ENCODE assay signal across 15 cellular contexts in genomic region chr22:39947488-39948216, GRCh38. TPM values are rescaled to one million over a fixed set of nuclear protein-coding genes. Genes with fewer than 3 reads are reported as not detected.
A peak's percentile ranks its signal among the peaks of the same experiment; 100 is the strongest.
DNase-seq lines count a peak whose midpoint lies in the region; ATAC-seq and TF ChIP-seq lines count a peak whose summit lies in the region.
"Had no signal": no experiment of that assay in that cellular context is flagged by ENCODE, and none has a peak within 500 bp of the region (broad histone marks: within the 10 kb centered on the region; RNA-seq: fewer than 3 reads in every experiment).

No MANE protein-coding gene starts in this region.

- no peak overlapping the region for H2BK15ac ChIP-seq in mesendoderm (replicated peaks; ENCODE audit: low read depth)

- H3K79me2 ChIP-seq in mesendoderm (ENCODE audit: control insufficient read depth, insufficient read depth, low read length) = no peaks in the 10 kb centered on the region
- H3K79me2 ChIP-seq in MM.1S (ENCODE audit: low read length) = no peaks in the 10 kb centered on the region

- POLR2A ChIA-PET in CD8-positive, alpha-beta T cell (lab: Charles Lee) = interaction anchor here (1.2 to 1.7 kb wide), 2 partner anchors 10 to 19 kb away, joined by 5 read pairs; no protein-coding TSS in a partner anchor

- H3K4me1 Mint-ChIP-seq in CD8-positive, alpha-beta T cell (ENCODE audit: low read depth) = peaks cover 98% of the 10 kb centered on the region

- H3K56ac ChIP-seq in mesendoderm (ENCODE audit: low read length) = peak overlapping the region; percentile 50

- H3K4me3 Mint-ChIP-seq in CD8-positive, alpha-beta T cell = peak overlapping the region; percentile 66

- no peak overlapping the region for H4K8ac ChIP-seq in mesendoderm (ENCODE audit: low read depth, low read length)

- H3K27ac ChIP-seq in CD8-positive, alpha-beta T cell (ENCODE audit: low read depth, low read length) = peak overlapping the region; percentile 4
- no peak overlapping the region for H3K27ac ChIP-seq in mesendoderm (ENCODE audit: low read depth, low read length)
- no peak overlapping the region for H3K27ac ChIP-seq in MM.1S (ENCODE audit: low read length)
- H3K27ac ChIP-seq: foreskin keratinocyte, tibial artery had no signal

- CTCF ChIA-PET in CD8-positive, alpha-beta T cell (lab: Charles Lee) = interaction anchor here (0.7 to 2.0 kb wide), 7 partner anchors 9 to 413 kb away, joined by 3 to 9 read pairs (median 4); no protein-coding TSS in a partner anchor

- H3K79me1 ChIP-seq in mesendoderm (ENCODE audit: low read length) = no peaks in the 10 kb centered on the region

- H3K9ac ChIP-seq in mesendoderm (ENCODE audit: low read length) (no peak overlapping the region), MM.1S (ENCODE audit: low read length) (no peak overlapping the region)

- H3K9me2 ChIP-seq in MM.1S (replicated peaks; ENCODE audit: insufficient read depth, low read length) = no peaks in the 10 kb centered on the region

- no CpG with 5 or more reads among the region's 5 CpGs for WGBS in mesendoderm (ENCODE audit: extremely low coverage, insufficient coverage, low lambda C conversion rate)

- ATAC-seq in CD8-positive, alpha-beta T cell = no peak
- ATAC-seq in GM21447 (IDR thresholded peaks at IDR 0.05; ENCODE audit: unreplicated experiment) = no peak
- ATAC-seq: foreskin keratinocyte, SK-N-SH treated with all-trans-retinoic acid at 6 μM for 48 hours had no signal

- no peaks in the 10 kb centered on the region for H3K27me3 ChIP-seq in CD8-positive, alpha-beta T cell (ENCODE audit: insufficient read depth, low read length)
- H3K27me3 ChIP-seq in mesendoderm (ENCODE audit: insufficient read depth, low read length, poor library complexity) = no peaks in the 10 kb centered on the region
- H3K27me3 ChIP-seq in MM.1S (replicated peaks; ENCODE audit: insufficient read depth, low read length) = no peaks in the 10 kb centered on the region
- H3K27me3 ChIP-seq: dorsolateral prefrontal cortex had no signal

- H3K18ac ChIP-seq in mesendoderm (ENCODE audit: low read length) = no peak overlapping the region

- peaks cover 100% of the 10 kb centered on the region for H3K4me1 ChIP-seq in CD8-positive, alpha-beta T cell (ENCODE audit: insufficient read depth, low read length)
- peaks cover 16% of the 10 kb centered on the region for H3K4me1 ChIP-seq in mesendoderm (ENCODE audit: control insufficient read depth, low read depth, low read length)
- peaks cover 30% of the 10 kb centered on the region for H3K4me1 ChIP-seq in MM.1S (ENCODE audit: low read length)
- H3K4me1 ChIP-seq: foreskin keratinocyte, tibial artery had no signal

- H3K4ac ChIP-seq in mesendoderm (ENCODE audit: low read depth, low read length) = no peak overlapping the region

- H3K4me2 ChIP-seq in mesendoderm (ENCODE audit: low read length) = no peak overlapping the region
- H3K4me2 ChIP-seq in MM.1S (ENCODE audit: low read depth, low read length) = no peak overlapping the region

- no peaks in the 10 kb centered on the region for H3K9me3 ChIP-seq in CD8-positive, alpha-beta T cell (ENCODE audit: low read length)
- no peaks in the 10 kb centered on the region for H3K9me3 ChIP-seq in MM.1S (replicated peaks; ENCODE audit: insufficient read depth, low read length)
- H3K9me3 ChIP-seq: tibial artery had no signal

- H4K5ac ChIP-seq in mesendoderm (ENCODE audit: low read length) = no peak overlapping the region

- H2BK120ac ChIP-seq in mesendoderm (ENCODE audit: low read depth, low read length) = no peak overlapping the region

- H2BK5ac ChIP-seq in mesendoderm (ENCODE audit: low read length) = peak overlapping the region; percentile 14

- H3K9me3 Mint-ChIP-seq in CD8-positive, alpha-beta T cell = no peaks in the 10 kb centered on the region
- H3K9me3 Mint-ChIP-seq: nephron had no signal

- peaks cover 19% of the 10 kb centered on the region for H3K36me3 ChIP-seq in CD8-positive, alpha-beta T cell (ENCODE audit: insufficient read depth, low read length)
- H3K36me3 ChIP-seq in mesendoderm (ENCODE audit: control insufficient read depth, insufficient read depth, low read length) (no peaks in the 10 kb centered on the region), MM.1S (replicated peaks; ENCODE audit: insufficient read depth, low read length) (no peaks in the 10 kb centered on the region)
- H3K36me3 ChIP-seq: tibial artery had no signal

- no peaks in the 10 kb centered on the region for H4K20me1 ChIP-seq in MM.1S (ENCODE audit: insufficient read depth, low read length)

- no peak overlapping the region for H3K27ac Mint-ChIP-seq in CD8-positive, alpha-beta T cell

- no peak for DNase-seq in CD8-positive, alpha-beta T cell
- DNase-seq in DMS79 treated with DMSO at 0.1 percent for 48 hours (lab: John Stamatoyannopoulos, UW) = peak; percentile 82
- DNase-seq in SHP77 (lab: John Stamatoyannopoulos, UW) = peak; percentile 70
- DNase-seq in mesendoderm = no peak
- DNase-seq in MM.1S = no peak
- DNase-seq in T-helper 9 cell = no peak
- no peak for DNase-seq in NCI-H1930 (lab: John Stamatoyannopoulos, UW)
- DNase-seq: activated CD4-positive, alpha-beta T cell treated with anti-CD3 and anti-CD28 coated beads for 4 hours; foreskin keratinocyte; GOT3; tibial artery had no signal

- H3F3A ChIP-seq in MM.1S (ENCODE audit: insufficient read depth, low read length) = peaks cover 6% of the 10 kb centered on the region

- no peaks in the 10 kb centered on the region for H3K27me3 Mint-ChIP-seq in CD8-positive, alpha-beta T cell (ENCODE audit: low read depth)

- H3K23ac ChIP-seq in mesendoderm (ENCODE audit: low read length) = peak overlapping the region; percentile 1

- H3K4me3 ChIP-seq in CD8-positive, alpha-beta T cell (ENCODE audit: low read depth, low read length) = no peak overlapping the region
- H3K4me3 ChIP-seq in mesendoderm (ENCODE audit: low read length) (no peak overlapping the region), MM.1S (ENCODE audit: low read length) (no peak overlapping the region)
- H3K4me3 ChIP-seq: dorsolateral prefrontal cortex, tibial artery had no signal

- intact Hi-C loops in CD8-positive, alpha-beta T cell (cut with DNase I, micrococcal nuclease) = no loop called here

- H3K36me3 Mint-ChIP-seq in CD8-positive, alpha-beta T cell = peaks cover 74% of the 10 kb centered on the region

- TF ChIP-seq CTCF in CD8-positive, alpha-beta T cell (IDR thresholded peaks at IDR 0.05) = no peak
- TF ChIP-seq CTCF in MM.1S (IDR thresholded peaks at IDR 0.05; ENCODE audit: low read length) = no peak

- H2AFZ ChIP-seq in MM.1S (ENCODE audit: low read length) = no peak overlapping the region

- H2AK5ac ChIP-seq in mesendoderm (ENCODE audit: low read length) = peak overlapping the region; percentile 64

RNA-seq across cellular contexts. Expression of gene TMA7B, which starts 12.5 kb away (rescaled TPM):
- 10 to 100 TPM in 1 of 2 experiments, 1 to 10 TPM in 1; 9.0 to 12.0 TPM for total RNA-seq in CD8-positive, alpha-beta T cell
- not detected for polyA plus RNA-seq in mesendoderm (2013, experiment 1 of 2)
- polyA plus RNA-seq in mesendoderm (2013, experiment 2 of 2) = not detected
- total RNA-seq: foreskin keratinocyte had no signal
- polyA plus RNA-seq: foreskin keratinocyte had no signal

RNA-seq across cellular contexts. Expression of gene GRAP2, which starts 46.8 kb away (rescaled TPM):
- total RNA-seq in CD8-positive, alpha-beta T cell = 100 to 1,000 TPM; 105 TPM
- 0.13 TPM for polyA plus RNA-seq in mesendoderm (2013, experiment 1 of 2)
- polyA plus RNA-seq in mesendoderm (2013, experiment 2 of 2) = 0.15 TPM
- total RNA-seq: foreskin keratinocyte had no signal
- polyA plus RNA-seq: foreskin keratinocyte had no signal

RNA-seq across cellular contexts. Expression of gene FAM83F, which starts 47.1 kb away (rescaled TPM):
- total RNA-seq in CD8-positive, alpha-beta T cell = 10 to 100 TPM; 17.6 to 23.5 TPM
- polyA plus RNA-seq in mesendoderm (2013, experiment 1 of 2) = 8.8 TPM
- polyA plus RNA-seq in mesendoderm (2013, experiment 2 of 2) = 8.1 TPM

RNA-seq across cellular contexts. Expression of gene ENTHD1, which starts 54.1 kb away (rescaled TPM):
- total RNA-seq in CD8-positive, alpha-beta T cell = not detected
- polyA plus RNA-seq in mesendoderm (2013, experiment 1 of 2) = not detected
- polyA plus RNA-seq in mesendoderm (2013, experiment 2 of 2) = not detected
- total RNA-seq: dorsolateral prefrontal cortex, foreskin keratinocyte had no signal
- polyA plus RNA-seq: foreskin keratinocyte had no signal

Comparison
In these comparisons a context has a peak if more than half of its experiments do, and no peak if none do; other contexts are left out.
1. DNase-seq: peak in DMS79 treated with DMSO at 0.1 percent for 48 hours (single experiment) and SHP77 (2 of 2); none in CD8-positive, alpha-beta T cell (0 of 7), mesendoderm (single experiment), MM.1S (single experiment), T-helper 9 cell (single experiment) and NCI-H1930 (0 of 2).